ENCODE assay signal across 1 cellular context in the genomic region with DNA sequence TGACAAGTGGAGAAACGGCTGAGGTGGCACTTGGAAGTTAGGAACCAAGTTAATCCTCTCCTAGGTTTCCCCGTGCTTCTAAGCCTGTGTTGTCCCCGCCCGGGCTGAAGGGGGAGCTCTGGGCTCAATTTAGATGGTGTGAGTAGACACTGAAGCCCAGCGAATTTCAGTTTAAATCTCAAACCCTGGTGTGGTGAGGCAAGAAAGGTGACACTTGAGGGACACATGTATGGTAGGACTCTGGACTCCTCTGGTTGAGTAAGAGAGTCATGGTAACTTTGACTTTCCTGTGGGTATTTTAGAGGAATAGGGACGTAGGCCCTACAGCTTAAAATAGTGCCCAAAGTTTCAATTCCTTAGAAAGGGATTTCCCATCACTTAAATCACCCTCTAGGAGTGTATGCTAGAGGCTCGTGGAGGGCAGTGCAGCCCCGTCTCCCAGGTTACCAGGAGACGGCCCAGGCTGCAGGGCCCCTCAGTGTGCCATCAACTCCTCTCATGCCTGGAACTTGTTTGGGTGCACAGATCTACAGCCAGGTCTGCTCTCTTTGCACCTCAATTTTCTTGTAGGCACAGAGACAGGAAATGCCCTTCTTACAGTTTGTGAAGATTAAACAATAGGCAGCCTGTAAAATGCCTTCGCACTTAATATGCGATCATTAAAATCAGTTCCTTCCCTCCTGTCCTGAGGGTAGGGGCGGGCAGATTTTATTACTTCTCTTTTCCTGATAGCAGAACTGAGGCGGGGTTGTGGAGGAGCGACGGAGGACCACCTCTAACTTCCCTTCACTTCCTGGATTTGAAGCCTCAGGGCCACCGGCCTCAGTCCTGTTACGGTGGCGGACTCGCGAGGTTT.
TF ChIP-seq lines count a peak whose summit lies in the region.

No MANE protein-coding gene starts in this region.

TF ChIP-seq in K562, 482 proteins besides CTCF, POLR2A, EP300 and RAD21 (continued from another document):
- TF ChIP-seq, protein P1, sequence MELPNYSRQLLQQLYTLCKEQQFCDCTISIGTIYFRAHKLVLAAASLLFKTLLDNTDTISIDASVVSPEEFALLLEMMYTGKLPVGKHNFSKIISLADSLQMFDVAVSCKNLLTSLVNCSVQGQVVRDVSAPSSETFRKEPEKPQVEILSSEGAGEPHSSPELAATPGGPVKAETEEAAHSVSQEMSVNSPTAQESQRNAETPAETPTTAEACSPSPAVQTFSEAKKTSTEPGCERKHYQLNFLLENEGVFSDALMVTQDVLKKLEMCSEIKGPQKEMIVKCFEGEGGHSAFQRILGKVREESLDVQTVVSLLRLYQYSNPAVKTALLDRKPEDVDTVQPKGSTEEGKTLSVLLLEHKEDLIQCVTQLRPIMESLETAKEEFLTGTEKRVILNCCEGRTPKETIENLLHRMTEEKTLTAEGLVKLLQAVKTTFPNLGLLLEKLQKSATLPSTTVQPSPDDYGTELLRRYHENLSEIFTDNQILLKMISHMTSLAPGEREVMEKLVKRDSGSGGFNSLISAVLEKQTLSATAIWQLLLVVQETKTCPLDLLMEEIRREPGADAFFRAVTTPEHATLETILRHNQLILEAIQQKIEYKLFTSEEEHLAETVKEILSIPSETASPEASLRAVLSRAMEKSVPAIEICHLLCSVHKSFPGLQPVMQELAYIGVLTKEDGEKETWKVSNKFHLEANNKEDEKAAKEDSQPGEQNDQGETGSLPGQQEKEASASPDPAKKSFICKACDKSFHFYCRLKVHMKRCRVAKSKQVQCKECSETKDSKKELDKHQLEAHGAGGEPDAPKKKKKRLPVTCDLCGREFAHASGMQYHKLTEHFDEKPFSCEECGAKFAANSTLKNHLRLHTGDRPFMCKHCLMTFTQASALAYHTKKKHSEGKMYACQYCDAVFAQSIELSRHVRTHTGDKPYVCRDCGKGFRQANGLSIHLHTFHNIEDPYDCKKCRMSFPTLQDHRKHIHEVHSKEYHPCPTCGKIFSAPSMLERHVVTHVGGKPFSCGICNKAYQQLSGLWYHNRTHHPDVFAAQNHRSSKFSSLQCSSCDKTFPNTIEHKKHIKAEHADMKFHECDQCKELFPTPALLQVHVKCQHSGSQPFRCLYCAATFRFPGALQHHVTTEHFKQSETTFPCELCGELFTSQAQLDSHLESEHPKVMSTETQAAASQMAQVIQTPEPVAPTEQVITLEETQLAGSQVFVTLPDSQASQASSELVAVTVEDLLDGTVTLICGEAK (IDR thresholded peaks at IDR 0.05): no peak
- TF ChIP-seq, protein P1 (CRISPR knock-in tag; IDR thresholded peaks at IDR 0.05): no peak
- TF ChIP-seq PURB (CRISPR knock-in tag; IDR thresholded peaks at IDR 0.05; ENCODE audit: low read depth): no peak
- TF ChIP-seq, protein P2, sequence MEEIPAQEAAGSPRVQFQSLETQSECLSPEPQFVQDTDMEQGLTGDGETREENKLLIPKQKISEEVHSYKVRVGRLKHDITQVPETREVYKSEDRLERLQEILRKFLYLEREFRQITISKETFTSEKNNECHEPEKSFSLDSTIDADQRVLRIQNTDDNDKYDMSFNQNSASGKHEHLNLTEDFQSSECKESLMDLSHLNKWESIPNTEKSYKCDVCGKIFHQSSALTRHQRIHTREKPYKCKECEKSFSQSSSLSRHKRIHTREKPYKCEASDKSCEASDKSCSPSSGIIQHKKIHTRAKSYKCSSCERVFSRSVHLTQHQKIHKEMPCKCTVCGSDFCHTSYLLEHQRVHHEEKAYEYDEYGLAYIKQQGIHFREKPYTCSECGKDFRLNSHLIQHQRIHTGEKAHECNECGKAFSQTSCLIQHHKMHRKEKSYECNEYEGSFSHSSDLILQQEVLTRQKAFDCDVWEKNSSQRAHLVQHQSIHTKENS (CRISPR knock-in tag; IDR thresholded peaks at IDR 0.05): no peak
- no peak for TF ChIP-seq SIX5 (IDR thresholded peaks at IDR 0.05; ENCODE audit: borderline replicate concordance in 1 of 2, insufficient read depth in 1 of 2, low read depth in 1 of 2, low read length in 2 of 2)
- TF ChIP-seq SMC3 (conservative IDR thresholded peaks at IDR 0.05; ENCODE audit: insufficient read depth, low read depth, low read length): peak; percentile 62
- no peak for TF ChIP-seq MEIS2 (IDR thresholded peaks at IDR 0.05; ENCODE audit: partially characterized antibody)
- TF ChIP-seq, protein P3, sequence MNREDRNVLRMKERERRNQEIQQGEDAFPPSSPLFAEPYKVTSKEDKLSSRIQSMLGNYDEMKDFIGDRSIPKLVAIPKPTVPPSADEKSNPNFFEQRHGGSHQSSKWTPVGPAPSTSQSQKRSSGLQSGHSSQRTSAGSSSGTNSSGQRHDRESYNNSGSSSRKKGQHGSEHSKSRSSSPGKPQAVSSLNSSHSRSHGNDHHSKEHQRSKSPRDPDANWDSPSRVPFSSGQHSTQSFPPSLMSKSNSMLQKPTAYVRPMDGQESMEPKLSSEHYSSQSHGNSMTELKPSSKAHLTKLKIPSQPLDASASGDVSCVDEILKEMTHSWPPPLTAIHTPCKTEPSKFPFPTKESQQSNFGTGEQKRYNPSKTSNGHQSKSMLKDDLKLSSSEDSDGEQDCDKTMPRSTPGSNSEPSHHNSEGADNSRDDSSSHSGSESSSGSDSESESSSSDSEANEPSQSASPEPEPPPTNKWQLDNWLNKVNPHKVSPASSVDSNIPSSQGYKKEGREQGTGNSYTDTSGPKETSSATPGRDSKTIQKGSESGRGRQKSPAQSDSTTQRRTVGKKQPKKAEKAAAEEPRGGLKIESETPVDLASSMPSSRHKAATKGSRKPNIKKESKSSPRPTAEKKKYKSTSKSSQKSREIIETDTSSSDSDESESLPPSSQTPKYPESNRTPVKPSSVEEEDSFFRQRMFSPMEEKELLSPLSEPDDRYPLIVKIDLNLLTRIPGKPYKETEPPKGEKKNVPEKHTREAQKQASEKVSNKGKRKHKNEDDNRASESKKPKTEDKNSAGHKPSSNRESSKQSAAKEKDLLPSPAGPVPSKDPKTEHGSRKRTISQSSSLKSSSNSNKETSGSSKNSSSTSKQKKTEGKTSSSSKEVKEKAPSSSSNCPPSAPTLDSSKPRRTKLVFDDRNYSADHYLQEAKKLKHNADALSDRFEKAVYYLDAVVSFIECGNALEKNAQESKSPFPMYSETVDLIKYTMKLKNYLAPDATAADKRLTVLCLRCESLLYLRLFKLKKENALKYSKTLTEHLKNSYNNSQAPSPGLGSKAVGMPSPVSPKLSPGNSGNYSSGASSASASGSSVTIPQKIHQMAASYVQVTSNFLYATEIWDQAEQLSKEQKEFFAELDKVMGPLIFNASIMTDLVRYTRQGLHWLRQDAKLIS (CRISPR knock-in tag; IDR thresholded peaks at IDR 0.05): no peak
- no peak for TF ChIP-seq KAT2B (IDR thresholded peaks at IDR 0.05; ENCODE audit: low read depth, low read length)
- TF ChIP-seq ARID2 (IDR thresholded peaks at IDR 0.05): 0 out of 2 replicates have a peak, but pooled peaks have one; percentile 45
- TF ChIP-seq, protein P4, sequence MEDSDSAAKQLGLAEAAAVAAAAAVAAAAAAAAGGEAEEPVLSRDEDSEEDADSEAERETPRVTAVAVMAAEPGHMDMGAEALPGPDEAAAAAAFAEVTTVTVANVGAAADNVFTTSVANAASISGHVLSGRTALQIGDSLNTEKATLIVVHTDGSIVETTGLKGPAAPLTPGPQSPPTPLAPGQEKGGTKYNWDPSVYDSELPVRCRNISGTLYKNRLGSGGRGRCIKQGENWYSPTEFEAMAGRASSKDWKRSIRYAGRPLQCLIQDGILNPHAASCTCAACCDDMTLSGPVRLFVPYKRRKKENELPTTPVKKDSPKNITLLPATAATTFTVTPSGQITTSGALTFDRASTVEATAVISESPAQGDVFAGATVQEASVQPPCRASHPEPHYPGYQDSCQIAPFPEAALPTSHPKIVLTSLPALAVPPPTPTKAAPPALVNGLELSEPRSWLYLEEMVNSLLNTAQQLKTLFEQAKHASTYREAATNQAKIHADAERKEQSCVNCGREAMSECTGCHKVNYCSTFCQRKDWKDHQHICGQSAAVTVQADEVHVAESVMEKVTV (CRISPR knock-in tag; IDR thresholded peaks at IDR 0.05): peak; percentile 63
- no peak for TF ChIP-seq HMGN3 (IDR thresholded peaks at IDR 0.05; ENCODE audit: borderline replicate concordance, extremely low read depth, insufficient read length, low read depth, low read length)
- no peak for TF ChIP-seq ZNF445 (CRISPR knock-in tag; IDR thresholded peaks at IDR 0.05; ENCODE audit: low read depth)
- no peak for TF ChIP-seq ZNF311 (CRISPR knock-in tag; IDR thresholded peaks at IDR 0.05)
- TF ChIP-seq MIER1 (IDR thresholded peaks at IDR 0.05; ENCODE audit: low read depth): no peak
- TF ChIP-seq, protein P5, sequence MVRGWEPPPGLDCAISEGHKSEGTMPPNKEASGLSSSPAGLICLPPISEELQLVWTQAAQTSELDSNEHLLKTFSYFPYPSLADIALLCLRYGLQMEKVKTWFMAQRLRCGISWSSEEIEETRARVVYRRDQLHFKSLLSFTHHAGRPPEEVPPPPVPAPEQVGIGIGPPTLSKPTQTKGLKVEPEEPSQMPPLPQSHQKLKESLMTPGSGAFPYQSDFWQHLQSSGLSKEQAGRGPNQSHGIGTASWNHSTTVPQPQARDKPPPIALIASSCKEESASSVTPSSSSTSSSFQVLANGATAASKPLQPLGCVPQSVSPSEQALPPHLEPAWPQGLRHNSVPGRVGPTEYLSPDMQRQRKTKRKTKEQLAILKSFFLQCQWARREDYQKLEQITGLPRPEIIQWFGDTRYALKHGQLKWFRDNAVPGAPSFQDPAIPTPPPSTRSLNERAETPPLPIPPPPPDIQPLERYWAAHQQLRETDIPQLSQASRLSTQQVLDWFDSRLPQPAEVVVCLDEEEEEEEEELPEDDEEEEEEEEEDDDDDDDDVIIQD (CRISPR knock-in tag; IDR thresholded peaks at IDR 0.05): no peak
- peak; percentile 64 for TF ChIP-seq CC2D1A (IDR thresholded peaks at IDR 0.05)
